Comparison of ENCODE assay signal across 36 cellular contexts in genomic region chr11:78008174-78008573, GRCh38. TPM values are rescaled to one million over a fixed set of nuclear protein-coding genes. Genes with fewer than 3 reads are reported as not detected.
"Had no signal": no experiment of that assay in that cellular context is flagged by ENCODE, and none has a peak within 500 bp of the region (broad histone marks: within the 10 kb centered on the region; RNA-seq: fewer than 3 reads in every experiment).

No MANE protein-coding gene starts in this region.

- FAIRE-seq: colon had no signal

- H3K27ac Mint-ChIP-seq: activated CD4-positive, alpha-beta memory T cell treated with anti-CD3 and anti-CD28 coated beads, Interleukin-2, amount 10 ng/mL, durations not matched to agents 7 days and 5 days; activated CD8-positive, alpha-beta memory T cell treated with anti-CD3 and anti-CD28 coated beads, Interleukin-2, amount 10 ng/mL, durations not matched to agents 7 days and 5 days; activated naive CD8-positive, alpha-beta T cell treated with anti-CD3 and anti-CD28 coated beads for 36 hours; activated T-helper 17 cell treated with anti-CD3 and anti-CD28 coated beads, Interleukin-2, amount 50 U/mL, for 72 hours had no signal

- H3K4me3 Mint-ChIP-seq: activated CD4-positive, alpha-beta memory T cell treated with anti-CD3 and anti-CD28 coated beads, Interleukin-2, amount 10 ng/mL, durations not matched to agents 7 days and 5 days; activated CD8-positive, alpha-beta memory T cell treated with anti-CD3 and anti-CD28 coated beads, Interleukin-2, amount 10 ng/mL, durations not matched to agents 7 days and 5 days; activated naive CD8-positive, alpha-beta T cell treated with anti-CD3 and anti-CD28 coated beads for 36 hours; activated T-helper 17 cell treated with anti-CD3 and anti-CD28 coated beads, Interleukin-2, amount 50 U/mL, for 72 hours had no signal

- H3K36me3 Mint-ChIP-seq: activated CD8-positive, alpha-beta memory T cell treated with anti-CD3 and anti-CD28 coated beads, Interleukin-2, amount 10 ng/mL, durations not matched to agents 7 days and 5 days; activated naive CD8-positive, alpha-beta T cell treated with anti-CD3 and anti-CD28 coated beads for 36 hours had no signal

- DNase-seq: activated CD4-positive, alpha-beta memory T cell treated with anti-CD3 and anti-CD28 coated beads, Interleukin-2, amount 10 ng/mL, durations not matched to agents 7 days and 5 days; activated CD4-positive, alpha-beta T cell treated with anti-CD3 and anti-CD28 coated beads for 1 hour; activated CD4-positive, alpha-beta T cell treated with anti-CD3 and anti-CD28 coated beads for 48 hours; activated CD4-positive, CD25-positive, alpha-beta regulatory T cell; activated CD8-positive, alpha-beta memory T cell treated with anti-CD3 and anti-CD28 coated beads for 24 hours; activated CD8-positive, alpha-beta memory T cell treated with anti-CD3 and anti-CD28 coated beads, Interleukin-2, amount 10 ng/mL, durations not matched to agents 7 days and 5 days; activated CD8-positive, alpha-beta memory T cell treated with anti-CD3 and anti-CD28 coated beads, Interleukin-2, amount 50 U/mL, for 48 hours; activated effector memory CD4-positive, alpha-beta T cell treated with anti-CD3 and anti-CD28 coated beads, Interleukin-2, amount 50 U/mL, for 16 hours; activated naive CD4-positive, alpha-beta T cell; activated naive CD4-positive, alpha-beta T cell treated with anti-CD3 and anti-CD28 coated beads, Interleukin-2, amount 50 U/mL, for 16 hours; activated naive CD8-positive, alpha-beta T cell treated with anti-CD3 and anti-CD28 coated beads for 36 hours; activated T-cell treated with anti-CD3 and anti-CD28 coated beads, Interleukin-2, amount 50 U/mL, for 48 hours; amniotic stem cell; aorta; brain microvascular endothelial cell; central memory CD4-positive, alpha-beta T cell; Kasumi-1; KG1; MM.1S; MV-4-11; NCI-H1105; NCI-H187 treated with DMSO at 0.1 percent for 48 hours; NCI-H2081 treated with DMSO at 0.1 percent for 48 hours; NCI-H446; NCI-H510A treated with DMSO at 0.1 percent for 48 hours; NCI-H526 treated with DMSO at 0.1 percent for 48 hours; NCI-H774; SHP77; SJCRH30; T1000; WERI-Rb-1 had no signal

- H3K9me3 Mint-ChIP-seq: activated CD4-positive, alpha-beta memory T cell treated with anti-CD3 and anti-CD28 coated beads, Interleukin-2, amount 10 ng/mL, durations not matched to agents 7 days and 5 days; activated naive CD8-positive, alpha-beta T cell treated with anti-CD3 and anti-CD28 coated beads for 36 hours; activated T-helper 17 cell treated with anti-CD3 and anti-CD28 coated beads, Interleukin-2, amount 50 U/mL, for 72 hours had no signal

- H3K4me1 Mint-ChIP-seq: activated CD4-positive, alpha-beta memory T cell treated with anti-CD3 and anti-CD28 coated beads, Interleukin-2, amount 10 ng/mL, durations not matched to agents 7 days and 5 days; activated CD8-positive, alpha-beta memory T cell treated with anti-CD3 and anti-CD28 coated beads, Interleukin-2, amount 10 ng/mL, durations not matched to agents 7 days and 5 days; activated naive CD8-positive, alpha-beta T cell treated with anti-CD3 and anti-CD28 coated beads for 36 hours; activated T-helper 17 cell treated with anti-CD3 and anti-CD28 coated beads, Interleukin-2, amount 50 U/mL, for 72 hours had no signal

RNA-seq across cellular contexts. Expression of gene THRSP, which starts 55.5 kb away (rescaled TPM):
- total RNA-seq: activated CD4-positive, alpha-beta memory T cell treated with anti-CD3 and anti-CD28 coated beads, Interleukin-2, amount 10 ng/mL, durations not matched to agents 7 days and 5 days; activated CD8-positive, alpha-beta memory T cell treated with anti-CD3 and anti-CD28 coated beads, Interleukin-2, amount 10 ng/mL, durations not matched to agents 7 days and 5 days; activated naive CD8-positive, alpha-beta T cell treated with anti-CD3 and anti-CD28 coated beads for 36 hours; activated T-helper 17 cell treated with anti-CD3 and anti-CD28 coated beads, Interleukin-2, amount 50 U/mL, for 72 hours; RPMI7951; SJCRH30; T-helper 1 cell treated with Interleukin-12 subunit alpha and Interleukin-12 subunit beta and Interleukin-4 antibody, amounts not matched to agents 30 ng/mL and 1 ng/mL, for 36 hours; T-helper 2 cell treated with Interferon-gamma antibody and Interleukin-4, amounts not matched to agents 100 ng/mL and 5 ng/mL, for 36 hours had no signal
